Comparison of ENCODE assay signal across 1 cellular context in the genomic region with DNA sequence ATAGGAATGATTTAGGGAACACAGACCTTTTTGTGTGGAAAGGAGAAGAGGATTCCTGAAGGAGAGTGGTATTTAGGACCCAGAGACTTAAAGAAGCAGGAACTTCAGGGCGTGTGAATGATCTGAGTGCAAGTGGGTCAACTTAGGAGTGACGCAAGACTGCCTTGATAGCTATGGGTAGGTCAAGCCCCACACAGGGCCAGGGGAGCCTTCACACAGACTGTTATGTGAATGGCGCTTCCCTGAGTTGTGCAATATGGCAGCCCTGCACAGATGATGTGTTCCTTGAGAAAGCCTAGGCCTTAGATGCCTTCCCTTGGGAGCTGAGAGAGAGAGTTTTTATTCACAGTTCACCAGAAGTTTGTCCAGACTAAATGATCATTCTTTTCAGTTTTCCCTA.
TF ChIP-seq lines count a peak whose summit lies in the region.

No MANE protein-coding gene starts in this region.

TF ChIP-seq in SK-N-SH treated with all-trans-retinoic acid at 6 μM for 48 hours, 23 proteins besides CTCF, POLR2A, EP300 and RAD21:
- TF ChIP-seq, protein P1, sequence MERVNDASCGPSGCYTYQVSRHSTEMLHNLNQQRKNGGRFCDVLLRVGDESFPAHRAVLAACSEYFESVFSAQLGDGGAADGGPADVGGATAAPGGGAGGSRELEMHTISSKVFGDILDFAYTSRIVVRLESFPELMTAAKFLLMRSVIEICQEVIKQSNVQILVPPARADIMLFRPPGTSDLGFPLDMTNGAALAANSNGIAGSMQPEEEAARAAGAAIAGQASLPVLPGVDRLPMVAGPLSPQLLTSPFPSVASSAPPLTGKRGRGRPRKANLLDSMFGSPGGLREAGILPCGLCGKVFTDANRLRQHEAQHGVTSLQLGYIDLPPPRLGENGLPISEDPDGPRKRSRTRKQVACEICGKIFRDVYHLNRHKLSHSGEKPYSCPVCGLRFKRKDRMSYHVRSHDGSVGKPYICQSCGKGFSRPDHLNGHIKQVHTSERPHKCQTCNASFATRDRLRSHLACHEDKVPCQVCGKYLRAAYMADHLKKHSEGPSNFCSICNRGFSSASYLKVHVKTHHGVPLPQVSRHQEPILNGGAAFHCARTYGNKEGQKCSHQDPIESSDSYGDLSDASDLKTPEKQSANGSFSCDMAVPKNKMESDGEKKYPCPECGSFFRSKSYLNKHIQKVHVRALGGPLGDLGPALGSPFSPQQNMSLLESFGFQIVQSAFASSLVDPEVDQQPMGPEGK (CRISPR knock-in tag; IDR thresholded peaks at IDR 0.05; ENCODE audit: borderline replicate concordance): no peak
- TF ChIP-seq ARNTL (CRISPR knock-in tag; IDR thresholded peaks at IDR 0.05; ENCODE audit: borderline replicate concordance, low read depth): no peak
